Comparison of ENCODE assay signal across 1 cellular context in the genomic region with DNA sequence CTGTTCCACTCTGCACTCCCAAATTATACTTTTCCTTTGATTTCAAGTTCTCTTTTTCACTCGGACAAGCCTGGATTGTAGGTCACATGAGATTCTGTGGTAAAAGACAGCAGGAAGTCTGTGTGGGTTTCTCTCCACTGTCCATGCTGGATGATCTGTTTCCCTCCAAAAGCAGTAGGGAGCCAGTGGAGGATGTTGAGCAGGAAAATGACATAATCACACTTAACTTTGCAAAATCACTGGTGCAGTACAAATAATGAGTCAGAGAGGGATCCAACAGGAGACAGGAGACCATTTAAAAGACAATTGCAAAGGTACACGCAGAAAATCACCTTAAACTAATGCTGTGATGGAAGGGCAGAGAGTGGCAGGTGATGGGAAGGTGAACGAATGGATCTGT.
TF ChIP-seq lines count a peak whose summit lies in the region.

No MANE protein-coding gene starts in this region.

TF ChIP-seq in HEK293, 187 proteins besides CTCF, POLR2A, EP300 and RAD21 (continued from another document):
- TF ChIP-seq ZNF169 (tag by site-specific recombination; IDR thresholded peaks at IDR 0.05) (no peak), KLF9 (tag by site-specific recombination; IDR thresholded peaks at IDR 0.05; ENCODE audit: low read depth) (no peak), ZFP69B (tag by site-specific recombination; IDR thresholded peaks at IDR 0.05) (0 out of 2 replicates have a peak, but pooled peaks have one; percentile 32), ELK4 (IDR thresholded peaks at IDR 0.05; ENCODE audit: borderline replicate concordance, low read depth, low read length) (no peak), EGR2 (tag by site-specific recombination; IDR thresholded peaks at IDR 0.05; ENCODE audit: low read depth) (no peak), ZNF555 (tag by site-specific recombination; conservative IDR thresholded peaks at IDR 0.05) (no peak), ZNF768 (tag by site-specific recombination; IDR thresholded peaks at IDR 0.05) (no peak), IKZF3 (tag by site-specific recombination; IDR thresholded peaks at IDR 0.05) (0 out of 2 replicates have a peak, but pooled peaks have one; percentile 17), ZNF776 (tag by site-specific recombination; IDR thresholded peaks at IDR 0.05; ENCODE audit: borderline replicate concordance) (no peak), ZNF585B (tag by site-specific recombination; IDR thresholded peaks at IDR 0.05) (no peak), ZNF211 (tag by site-specific recombination; IDR thresholded peaks at IDR 0.05; ENCODE audit: low read depth) (no peak), ZNF677 (tag by site-specific recombination; IDR thresholded peaks at IDR 0.05) (no peak), ZSCAN18 (tag by site-specific recombination; IDR thresholded peaks at IDR 0.05) (no peak), ZNF202 (tag by site-specific recombination; IDR thresholded peaks at IDR 0.05; ENCODE audit: borderline replicate concordance) (no peak), ZNF660 (tag by site-specific recombination; IDR thresholded peaks at IDR 0.05) (peak; percentile 62), ZNF830 (tag by site-specific recombination; IDR thresholded peaks at IDR 0.05; ENCODE audit: low read depth) (no peak), YY1 (tag by site-specific recombination; IDR thresholded peaks at IDR 0.05) (no peak), OVOL3 (tag by site-specific recombination; IDR thresholded peaks at IDR 0.05) (no peak), ZNF335 (tag by site-specific recombination; conservative IDR thresholded peaks at IDR 0.05) (no peak), ZFHX2 (tag by site-specific recombination; conservative IDR thresholded peaks at IDR 0.05) (0 out of 2 replicates have a peak, but pooled peaks have one; percentile 20), ZNF292 (tag by site-specific recombination; IDR thresholded peaks at IDR 0.05; ENCODE audit: borderline replicate concordance, low read depth) (no peak), ATF2 (tag by site-specific recombination; IDR thresholded peaks at IDR 0.05; ENCODE audit: low read depth) (peak; percentile 52; the same call in 1 of the 2 replicates), ZNF521 (tag by site-specific recombination; IDR thresholded peaks at IDR 0.05) (no peak), ZNF510 (tag by site-specific recombination; IDR thresholded peaks at IDR 0.05; ENCODE audit: insufficient replicate concordance) (no peak), ZBTB48 (tag by site-specific recombination; IDR thresholded peaks at IDR 0.05) (no peak), FEZF1 (tag by site-specific recombination; IDR thresholded peaks at IDR 0.05) (no peak), ZNF488 (tag by site-specific recombination; IDR thresholded peaks at IDR 0.05) (no peak), ZNF610 (tag by site-specific recombination; IDR thresholded peaks at IDR 0.05; ENCODE audit: borderline replicate concordance) (no peak), ZNF366 (tag by site-specific recombination; conservative IDR thresholded peaks at IDR 0.05) (peak; percentile 42; the same call in 1 of the 2 replicates), ZNF155 (tag by site-specific recombination; IDR thresholded peaks at IDR 0.05) (no peak), ZSCAN30 (tag by site-specific recombination; IDR thresholded peaks at IDR 0.05) (no peak), GLI4 (tag by site-specific recombination; IDR thresholded peaks at IDR 0.05) (no peak), ZNF132 (tag by site-specific recombination; IDR thresholded peaks at IDR 0.05; ENCODE audit: borderline replicate concordance) (no peak), ZNF692 (tag by site-specific recombination; IDR thresholded peaks at IDR 0.05) (0 out of 2 replicates have a peak, but pooled peaks have one; percentile 40), ZNF473 (tag by site-specific recombination; IDR thresholded peaks at IDR 0.05) (no peak), ZNF423 (tag by site-specific recombination; IDR thresholded peaks at IDR 0.05) (no peak), ZFP37 (tag by site-specific recombination; IDR thresholded peaks at IDR 0.05) (no peak), ZFP3 (tag by site-specific recombination; IDR thresholded peaks at IDR 0.05; ENCODE audit: low read depth) (no peak), ZNF394 (tag by site-specific recombination; IDR thresholded peaks at IDR 0.05; ENCODE audit: borderline replicate concordance) (peak; percentile 42; the same call in 1 of the 2 replicates), SP7 (tag by site-specific recombination; IDR thresholded peaks at IDR 0.05) (peak; percentile 36; the same call in 1 of the 2 replicates), ZNF354C (tag by site-specific recombination; IDR thresholded peaks at IDR 0.05; ENCODE audit: borderline replicate concordance, low read depth) (no peak), KLF10 (tag by site-specific recombination; IDR thresholded peaks at IDR 0.05) (no peak), ZEB2 (tag by site-specific recombination; IDR thresholded peaks at IDR 0.05) (peak; percentile 83), ZNF184 (tag by site-specific recombination; IDR thresholded peaks at IDR 0.05) (no peak), ZSCAN16 (tag by site-specific recombination; IDR thresholded peaks at IDR 0.05) (no peak), SETDB1 (IDR thresholded peaks at IDR 0.05; ENCODE audit: insufficient read length, low read length) (no peak), ZNF157 (tag by site-specific recombination; IDR thresholded peaks at IDR 0.05) (no peak), ZNF274 (IDR thresholded peaks at IDR 0.05; ENCODE audit: low read length) (no peak), ZNF274 (tag by site-specific recombination; IDR thresholded peaks at IDR 0.05; ENCODE audit: borderline replicate concordance) (no peak), ZNF571 (tag by site-specific recombination; IDR thresholded peaks at IDR 0.05) (no peak), BCL11A (tag by site-specific recombination; IDR thresholded peaks at IDR 0.05; ENCODE audit: low read depth) (no peak), SCRT1 (tag by site-specific recombination; IDR thresholded peaks at IDR 0.05; ENCODE audit: borderline replicate concordance) (peak; percentile 30; the same call in 1 of the 2 replicates), PRDM1 (tag by site-specific recombination; IDR thresholded peaks at IDR 0.05) (peak; percentile 40), KLF8 (tag by site-specific recombination; IDR thresholded peaks at IDR 0.05) (0 out of 2 replicates have a peak, but pooled peaks have one; percentile 15), REPIN1 (tag by site-specific recombination; IDR thresholded peaks at IDR 0.05; ENCODE audit: low read depth) (no peak), GLIS1 (tag by site-specific recombination; IDR thresholded peaks at IDR 0.05) (0 out of 2 replicates have a peak, but pooled peaks have one; percentile 4), SALL2 (tag by site-specific recombination; IDR thresholded peaks at IDR 0.05; ENCODE audit: borderline replicate concordance) (no peak)
- TF ChIP-seq, protein P1, sequence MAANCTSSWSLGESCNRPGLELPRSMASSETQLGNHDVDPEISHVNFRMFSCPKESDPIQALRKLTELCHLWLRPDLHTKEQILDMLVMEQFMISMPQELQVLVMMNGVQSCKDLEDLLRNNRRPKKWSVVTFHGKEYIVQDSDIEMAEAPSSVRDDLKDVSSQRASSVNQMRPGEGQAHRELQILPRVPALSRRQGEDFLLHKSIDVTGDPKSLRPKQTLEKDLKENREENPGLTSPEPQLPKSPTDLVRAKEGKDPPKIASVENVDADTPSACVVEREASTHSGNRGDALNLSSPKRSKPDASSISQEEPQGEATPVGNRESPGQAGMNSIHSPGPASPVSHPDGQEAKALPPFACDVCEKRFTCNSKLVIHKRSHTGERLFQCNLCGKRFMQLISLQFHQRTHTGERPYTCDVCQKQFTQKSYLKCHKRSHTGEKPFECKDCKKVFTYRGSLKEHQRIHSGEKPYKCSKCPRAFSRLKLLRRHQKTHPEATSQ (tag by site-specific recombination; IDR thresholded peaks at IDR 0.05): no peak
- TF ChIP-seq, protein P2, sequence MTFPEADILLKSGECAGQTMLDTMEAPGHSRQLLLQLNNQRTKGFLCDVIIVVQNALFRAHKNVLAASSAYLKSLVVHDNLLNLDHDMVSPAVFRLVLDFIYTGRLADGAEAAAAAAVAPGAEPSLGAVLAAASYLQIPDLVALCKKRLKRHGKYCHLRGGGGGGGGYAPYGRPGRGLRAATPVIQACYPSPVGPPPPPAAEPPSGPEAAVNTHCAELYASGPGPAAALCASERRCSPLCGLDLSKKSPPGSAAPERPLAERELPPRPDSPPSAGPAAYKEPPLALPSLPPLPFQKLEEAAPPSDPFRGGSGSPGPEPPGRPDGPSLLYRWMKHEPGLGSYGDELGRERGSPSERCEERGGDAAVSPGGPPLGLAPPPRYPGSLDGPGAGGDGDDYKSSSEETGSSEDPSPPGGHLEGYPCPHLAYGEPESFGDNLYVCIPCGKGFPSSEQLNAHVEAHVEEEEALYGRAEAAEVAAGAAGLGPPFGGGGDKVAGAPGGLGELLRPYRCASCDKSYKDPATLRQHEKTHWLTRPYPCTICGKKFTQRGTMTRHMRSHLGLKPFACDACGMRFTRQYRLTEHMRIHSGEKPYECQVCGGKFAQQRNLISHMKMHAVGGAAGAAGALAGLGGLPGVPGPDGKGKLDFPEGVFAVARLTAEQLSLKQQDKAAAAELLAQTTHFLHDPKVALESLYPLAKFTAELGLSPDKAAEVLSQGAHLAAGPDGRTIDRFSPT (tag by site-specific recombination; IDR thresholded peaks at IDR 0.05): peak; percentile 89
- TF ChIP-seq, protein P3, sequence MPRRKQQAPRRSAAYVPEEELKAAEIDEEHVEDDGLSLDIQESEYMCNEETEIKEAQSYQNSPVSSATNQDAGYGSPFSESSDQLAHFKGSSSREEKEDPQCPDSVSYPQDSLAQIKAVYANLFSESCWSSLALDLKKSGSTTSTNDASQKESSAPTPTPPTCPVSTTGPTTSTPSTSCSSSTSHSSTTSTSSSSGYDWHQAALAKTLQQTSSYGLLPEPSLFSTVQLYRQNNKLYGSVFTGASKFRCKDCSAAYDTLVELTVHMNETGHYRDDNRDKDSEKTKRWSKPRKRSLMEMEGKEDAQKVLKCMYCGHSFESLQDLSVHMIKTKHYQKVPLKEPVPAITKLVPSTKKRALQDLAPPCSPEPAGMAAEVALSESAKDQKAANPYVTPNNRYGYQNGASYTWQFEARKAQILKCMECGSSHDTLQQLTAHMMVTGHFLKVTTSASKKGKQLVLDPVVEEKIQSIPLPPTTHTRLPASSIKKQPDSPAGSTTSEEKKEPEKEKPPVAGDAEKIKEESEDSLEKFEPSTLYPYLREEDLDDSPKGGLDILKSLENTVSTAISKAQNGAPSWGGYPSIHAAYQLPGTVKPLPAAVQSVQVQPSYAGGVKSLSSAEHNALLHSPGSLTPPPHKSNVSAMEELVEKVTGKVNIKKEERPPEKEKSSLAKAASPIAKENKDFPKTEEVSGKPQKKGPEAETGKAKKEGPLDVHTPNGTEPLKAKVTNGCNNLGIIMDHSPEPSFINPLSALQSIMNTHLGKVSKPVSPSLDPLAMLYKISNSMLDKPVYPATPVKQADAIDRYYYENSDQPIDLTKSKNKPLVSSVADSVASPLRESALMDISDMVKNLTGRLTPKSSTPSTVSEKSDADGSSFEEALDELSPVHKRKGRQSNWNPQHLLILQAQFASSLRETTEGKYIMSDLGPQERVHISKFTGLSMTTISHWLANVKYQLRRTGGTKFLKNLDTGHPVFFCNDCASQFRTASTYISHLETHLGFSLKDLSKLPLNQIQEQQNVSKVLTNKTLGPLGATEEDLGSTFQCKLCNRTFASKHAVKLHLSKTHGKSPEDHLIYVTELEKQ (tag by site-specific recombination; IDR thresholded peaks at IDR 0.05; ENCODE audit: borderline replicate concordance): no peak
